Comparison of ENCODE assay signal across 2 cellular contexts in genomic region chr16:16267708-16268107, GRCh38. TPM values are rescaled to one million over a fixed set of nuclear protein-coding genes. Genes with fewer than 3 reads are reported as not detected.
"Had no signal": no experiment of that assay in that cellular context is flagged by ENCODE, and none has a peak within 500 bp of the region (broad histone marks: within the 10 kb centered on the region; RNA-seq: fewer than 3 reads in every experiment).

No MANE protein-coding gene starts in this region.

RNA-seq across cellular contexts. Expression of gene ABCC6, which starts 44.4 kb away (rescaled TPM):
- total RNA-seq: HT1080 had no signal
- polyA plus RNA-seq: IgD-negative memory B cell had no signal
